29 cellular contexts compared by ENCODE assay signal in genomic region chr10:6889718-6890117, GRCh38.
"Had no signal": no experiment of that assay in that cellular context is flagged by ENCODE, and none has a peak within 500 bp of the region (broad histone marks: within the 10 kb centered on the region; RNA-seq: fewer than 3 reads in every experiment).

No MANE protein-coding gene starts in this region.

- H3K27ac ChIP-seq: colonic mucosa, coronary artery, dorsolateral prefrontal cortex, epithelial cell of prostate, esophagus muscularis mucosa, esophagus squamous epithelium, foreskin keratinocyte, gastrocnemius medialis, gastroesophageal sphincter, heart left ventricle, heart right ventricle, hepatocyte had no signal

- ATAC-seq: effector memory CD8-positive, alpha-beta T cell; esophagus mucosa; foreskin keratinocyte; gastrocnemius medialis; gastroesophageal sphincter; heart left ventricle; heart right ventricle had no signal

- FAIRE-seq: colon, endometrium, endothelial cell of umbilical vein, frontal cortex had no signal

- H3K79me2 ChIP-seq: hepatocyte had no signal

- H3K36me3 ChIP-seq: colonic mucosa, esophagus muscularis mucosa, esophagus squamous epithelium, gastrocnemius medialis, gastroesophageal sphincter, heart left ventricle, heart right ventricle had no signal

- H2AFZ ChIP-seq: hepatocyte had no signal

- H3K4me3 ChIP-seq: colonic mucosa, coronary artery, dorsolateral prefrontal cortex, esophagus muscularis mucosa, esophagus squamous epithelium, gastrocnemius medialis, gastroesophageal sphincter, heart left ventricle, heart right ventricle, hepatocyte had no signal

- H3K27me3 Mint-ChIP-seq: dendritic cell treated with granulocyte-macrophage colony-stimulating factor and Interleukin-4, amounts not matched to agents 40 ng/mL and 50 ng/mL, for 4 days had no signal

- H3K4me1 ChIP-seq: colonic mucosa, esophagus muscularis mucosa, esophagus squamous epithelium, foreskin keratinocyte, gastrocnemius medialis, gastroesophageal sphincter had no signal

- H3K9me3 Mint-ChIP-seq: dendritic cell treated with granulocyte-macrophage colony-stimulating factor and Interleukin-4, amounts not matched to agents 40 ng/mL and 50 ng/mL, for 4 days; effector memory CD8-positive, alpha-beta T cell; endodermal cell had no signal

- H3K9me3 ChIP-seq: colonic mucosa, esophagus muscularis mucosa, esophagus squamous epithelium, gastrocnemius medialis, gastroesophageal sphincter, heart left ventricle, heart right ventricle had no signal

- H3K27ac Mint-ChIP-seq: dendritic cell treated with granulocyte-macrophage colony-stimulating factor and Interleukin-4, amounts not matched to agents 40 ng/mL and 50 ng/mL, for 4 days; effector memory CD8-positive, alpha-beta T cell; endodermal cell had no signal

- H3K4me3 Mint-ChIP-seq: dendritic cell treated with granulocyte-macrophage colony-stimulating factor and Interleukin-4, amounts not matched to agents 40 ng/mL and 50 ng/mL, for 4 days; effector memory CD8-positive, alpha-beta T cell; endodermal cell had no signal

- DNase-seq: colonic mucosa; dermis blood vessel endothelial cell; dorsolateral prefrontal cortex; effector CD4-positive, alpha-beta T cell; effector CD8-positive, alpha-beta T cell; effector memory CD4-positive, alpha-beta T cell; effector memory CD8-positive, alpha-beta T cell; endodermal cell; erythroblast; esophagus squamous epithelium; foreskin fibroblast; foreskin keratinocyte; foreskin melanocyte; gastrocnemius medialis; glutamatergic neuron; head of caudate nucleus; heart left ventricle; heart right ventricle had no signal

- H3K27me3 ChIP-seq: colonic mucosa, esophagus squamous epithelium, foreskin keratinocyte, gastrocnemius medialis, gastroesophageal sphincter, heart left ventricle, hepatocyte had no signal

- H3K4me2 ChIP-seq: hepatocyte had no signal
